1 cellular context compared by ENCODE assay signal in genomic region chr1:16366722-16367257, GRCh38.
A peak's percentile ranks its signal among the peaks of the same experiment; 100 is the strongest.
TF ChIP-seq lines count a peak whose summit lies in the region.

SZRD1 (plus strand) TSS chr1:16367242; CDS start chr1:16367258, 16 bp downstream.

TF ChIP-seq in HepG2, 621 proteins besides CTCF, POLR2A, EP300 and RAD21 (continued from another document and continues in another):
- TF ChIP-seq ZBED4 (CRISPR knock-in tag; IDR thresholded peaks at IDR 0.05; ENCODE audit: borderline replicate concordance) (no peak; the same call in 1 of the 2 replicates), ZNF570 (CRISPR knock-in tag; IDR thresholded peaks at IDR 0.05; ENCODE audit: borderline replicate concordance) (no peak), XRCC5 (optimal IDR thresholded peaks at IDR 0.05; ENCODE audit: low read length) (no peak), NCOR1 (IDR thresholded peaks at IDR 0.05; ENCODE audit: borderline replicate concordance, low read length) (no peak; the same call in 1 of the 2 replicates), POLR2AphosphoS2 (IDR thresholded peaks at IDR 0.05; ENCODE audit: low read depth, low read length) (no peak), ZNF782 (CRISPR knock-in tag; IDR thresholded peaks at IDR 0.05; ENCODE audit: borderline replicate concordance) (no peak), GATA4 (IDR thresholded peaks at IDR 0.05; ENCODE audit: borderline replicate concordance, low read depth) (no peak), TEAD3 (CRISPR knock-in tag; optimal IDR thresholded peaks at IDR 0.05; ENCODE audit: borderline replicate concordance) (peak; percentile 75), SRY (CRISPR knock-in tag; IDR thresholded peaks at IDR 0.05) (no peak), ZNF572 (CRISPR knock-in tag; IDR thresholded peaks at IDR 0.05) (no peak), RBM39 (IDR thresholded peaks at IDR 0.05; ENCODE audit: low read depth, low read length, poor library complexity, severe bottlenecking) (no peak), ZNF746 (CRISPR knock-in tag; IDR thresholded peaks at IDR 0.05) (no peak), NFKB2 (CRISPR knock-in tag; IDR thresholded peaks at IDR 0.05; ENCODE audit: borderline replicate concordance) (no peak), ZSCAN31 (CRISPR knock-in tag; IDR thresholded peaks at IDR 0.05; ENCODE audit: low read depth) (no peak), SP140L (CRISPR knock-in tag; IDR thresholded peaks at IDR 0.05; ENCODE audit: borderline replicate concordance) (no peak), HOXA3 (CRISPR knock-in tag; IDR thresholded peaks at IDR 0.05) (peak; percentile 100), SP5 (CRISPR knock-in tag; IDR thresholded peaks at IDR 0.05; ENCODE audit: borderline replicate concordance, low read depth) (peak; percentile 68; the same call in 1 of the 2 replicates), ZNF512B (CRISPR knock-in tag; IDR thresholded peaks at IDR 0.05; ENCODE audit: borderline replicate concordance) (no peak), PAX8 (CRISPR knock-in tag; IDR thresholded peaks at IDR 0.05; ENCODE audit: borderline replicate concordance) (no peak), POLR2AphosphoS5 (IDR thresholded peaks at IDR 0.05; ENCODE audit: low read depth, low read length) (no peak; the same call in 1 of the 2 replicates), CERS6 (CRISPR knock-in tag; IDR thresholded peaks at IDR 0.05) (no peak), KDM1A (CRISPR knock-in tag; IDR thresholded peaks at IDR 0.05) (no peak), KDM6A (CRISPR knock-in tag; IDR thresholded peaks at IDR 0.05; ENCODE audit: low read depth) (no peak), ZNF274 (CRISPR knock-in tag; IDR thresholded peaks at IDR 0.05) (no peak), PHF21A (CRISPR knock-in tag; IDR thresholded peaks at IDR 0.05) (no peak; the same call in 1 of the 2 replicates), RFX5 (IDR thresholded peaks at IDR 0.05; ENCODE audit: low read depth, low read length) (0 out of 2 replicates have a peak, but pooled peaks have one; percentile 17), PAXIP1 (CRISPR knock-in tag; conservative IDR thresholded peaks at IDR 0.05) (peak; percentile 48; the same call in 1 of the 2 replicates), ZNF253 (CRISPR knock-in tag; IDR thresholded peaks at IDR 0.05; ENCODE audit: borderline replicate concordance) (no peak), ERF (CRISPR knock-in tag; IDR thresholded peaks at IDR 0.05) (peak; percentile 56; the same call in 1 of the 2 replicates), NCOA2 (CRISPR knock-in tag; IDR thresholded peaks at IDR 0.05) (peak; percentile 31; the same call in 1 of the 2 replicates), ELF1 (CRISPR knock-in tag; IDR thresholded peaks at IDR 0.05) (peak; percentile 99), ZBTB43 (CRISPR knock-in tag; conservative IDR thresholded peaks at IDR 0.05) (no peak), ZNF577 (CRISPR knock-in tag; IDR thresholded peaks at IDR 0.05; ENCODE audit: borderline replicate concordance, low read depth) (no peak), RERE (CRISPR knock-in tag; IDR thresholded peaks at IDR 0.05; ENCODE audit: low read depth) (no peak), ATF7-NPFF (CRISPR knock-in tag; IDR thresholded peaks at IDR 0.05; ENCODE audit: low read depth) (no peak), ELK4 (CRISPR knock-in tag; IDR thresholded peaks at IDR 0.05; ENCODE audit: borderline replicate concordance) (no peak), MXD4 (CRISPR knock-in tag; IDR thresholded peaks at IDR 0.05) (no peak; the same call in 1 of the 2 replicates), ZBTB26 (CRISPR knock-in tag; IDR thresholded peaks at IDR 0.05; ENCODE audit: borderline replicate concordance) (no peak), CCAR2 (optimal IDR thresholded peaks at IDR 0.05; ENCODE audit: low read depth, low read length) (no peak), ZNF331 (CRISPR knock-in tag; IDR thresholded peaks at IDR 0.05) (peak; percentile 64), SOX13 (IDR thresholded peaks at IDR 0.05) (no peak), SOX13 (CRISPR knock-in tag; conservative IDR thresholded peaks at IDR 0.05 in 1 of 2, IDR thresholded peaks at IDR 0.05 in 1 of 2) (peak in 1 of 2 experiments; percentile 49; a peak in 1 of 4 replicates)
